Comparison of ENCODE assay signal across 8 cellular contexts in the genomic region with DNA sequence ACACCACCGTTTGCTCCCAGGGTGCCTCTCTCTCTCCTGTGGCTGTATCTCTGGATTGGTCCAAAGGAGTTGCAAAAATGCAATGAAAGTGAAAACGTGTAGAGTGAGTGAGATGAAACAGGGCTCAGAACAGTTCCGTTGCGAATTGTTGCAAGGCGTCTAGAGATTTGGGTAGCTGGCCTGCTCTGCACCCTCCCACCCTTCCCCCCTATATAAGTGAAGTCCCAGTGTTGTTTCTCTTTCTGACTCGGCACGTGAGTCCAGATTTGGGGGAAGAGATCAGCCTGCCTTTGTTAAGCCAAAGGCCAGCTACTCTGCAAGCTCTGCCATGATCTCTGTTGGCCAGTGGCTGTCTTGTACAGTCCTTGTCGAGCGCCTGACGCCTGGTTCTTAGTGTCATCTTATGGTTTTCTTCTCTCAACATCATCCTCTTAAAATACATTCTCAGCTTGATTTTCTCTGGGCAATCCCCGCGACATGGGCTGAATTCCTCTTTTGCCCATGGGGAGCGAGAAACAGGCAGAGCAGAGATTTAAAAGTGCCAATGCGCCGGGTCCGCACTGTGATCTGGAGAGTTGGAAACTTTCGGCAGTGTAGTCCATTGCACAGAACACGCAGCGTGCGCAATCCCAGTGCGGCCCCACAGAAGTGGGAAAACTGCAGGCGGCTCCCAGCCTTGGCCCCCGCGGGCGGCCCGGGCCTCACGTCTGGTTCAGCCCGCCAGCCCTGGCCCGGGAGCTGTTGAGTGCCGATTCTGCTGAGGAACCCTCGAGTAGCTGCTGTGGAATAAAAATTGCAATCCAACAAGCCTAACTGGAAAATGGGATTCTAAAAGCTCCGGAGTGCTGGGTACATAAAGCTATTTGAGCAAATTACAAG. TPM values are rescaled to one million over a fixed set of nuclear protein-coding genes. Genes with fewer than 3 reads are reported as not detected.
DNase-seq lines count a peak whose midpoint lies in the region; ATAC-seq and TF ChIP-seq lines count a peak whose summit lies in the region.

No MANE protein-coding gene starts in this region.

- H3K4me1 ChIP-seq in endodermal cell (ENCODE audit: control insufficient read depth, insufficient read depth, low read length) (peaks cover 8% of the 10 kb centered on the region), mesendoderm (ENCODE audit: control insufficient read depth, low read depth, low read length) (peaks cover 2% of the 10 kb centered on the region), thymus (ENCODE audit: control insufficient read depth, insufficient read depth, low read length) (no peaks in the 10 kb centered on the region), SK-N-SH (ENCODE audit: control insufficient read depth in 1 of 2, insufficient read depth in 2 of 2, low read depth in 1 of 2, low read length in 1 of 2) (peaks cover 8 to 11% of the 10 kb centered on the region in 2 experiments; a peak in 2 of 4 replicates)

- H3K4ac ChIP-seq in mesendoderm (ENCODE audit: low read depth, low read length), result no peak overlapping the region

- no peaks in the 10 kb centered on the region for H3K9me2 ChIP-seq in SK-N-SH

- H3K4me1 Mint-ChIP-seq in endodermal cell, result peaks cover 39% of the 10 kb centered on the region

- H3K79me2 ChIP-seq in mesendoderm (ENCODE audit: control insufficient read depth, insufficient read depth, low read length) (no peaks in the 10 kb centered on the region), SK-N-SH (ENCODE audit: insufficient read depth) (peaks cover 48% of the 10 kb centered on the region)

- TF ChIP-seq RAD21 in Ishikawa (IDR thresholded peaks at IDR 0.05; ENCODE audit: low read depth) (no peak), SK-N-SH (IDR thresholded peaks at IDR 0.05; ENCODE audit: low read length) (no peak)

- no peak overlapping the region for H2BK120ac ChIP-seq in mesendoderm (ENCODE audit: low read depth, low read length)

- no peak overlapping the region for H3K9ac ChIP-seq in endodermal cell (ENCODE audit: extremely low read depth, low read length, poor library complexity, severe bottlenecking)
- no peak overlapping the region for H3K9ac ChIP-seq in mesendoderm (ENCODE audit: low read length)
- no peak overlapping the region for H3K9ac ChIP-seq in SK-N-SH

- 17 to 25% methylated on average over 16 to 32 of the region's 32 CpGs for WGBS in endodermal cell (ENCODE audit: insufficient coverage in 1 of 2, insufficient read length in 1 of 2), 2 experiments
- WGBS in mesendoderm (ENCODE audit: extremely low coverage, insufficient coverage, low lambda C conversion rate), result no CpG with 5 or more reads among the region's 32 CpGs
- 69% methylated on average over 32 of the region's 32 CpGs for WGBS in thymus
- 91% methylated on average over 32 of the region's 32 CpGs for WGBS in SK-N-SH (ENCODE audit: low lambda C conversion rate)

- peaks cover 7% of the 10 kb centered on the region for H3F3A ChIP-seq in SK-N-SH (replicated peaks; ENCODE audit: insufficient read depth)

- CTCF ChIA-PET in SK-N-SH (lab: Yijun Ruan, JAX), result interaction anchor here (0.6 kb wide), 1 partner anchor 110 kb away, joined by 3 read pairs; no protein-coding TSS in a partner anchor

- H4K8ac ChIP-seq in mesendoderm (ENCODE audit: low read depth, low read length), result no peak overlapping the region

- no peaks in the 10 kb centered on the region for H3K9me3 Mint-ChIP-seq in endodermal cell

- no peak overlapping the region for H3K4me2 ChIP-seq in mesendoderm (ENCODE audit: low read length)
- no peak overlapping the region for H3K4me2 ChIP-seq in SK-N-SH

- no peak for TF ChIP-seq EP300 in Ishikawa (IDR thresholded peaks at IDR 0.05; ENCODE audit: borderline replicate concordance)
- no peak for TF ChIP-seq EP300 in SK-N-SH (IDR thresholded peaks at IDR 0.05; ENCODE audit: borderline replicate concordance in 1 of 2, low read depth in 1 of 2, low read length in 1 of 2)

- no peak overlapping the region for H3K56ac ChIP-seq in mesendoderm (ENCODE audit: low read length)

- H3K27me3 Mint-ChIP-seq in endodermal cell (ENCODE audit: insufficient read depth), result peaks cover 97% of the 10 kb centered on the region

- peaks cover 90% of the 10 kb centered on the region for H3K27me3 ChIP-seq in endodermal cell (ENCODE audit: control insufficient read depth, insufficient read depth, low read length, poor library complexity, severe bottlenecking)
- H3K27me3 ChIP-seq in mesendoderm (ENCODE audit: insufficient read depth, low read length, poor library complexity), result peaks cover 49% of the 10 kb centered on the region
- peaks cover 55% of the 10 kb centered on the region for H3K27me3 ChIP-seq in thymus (ENCODE audit: control insufficient read depth, insufficient read depth)
- H3K27me3 ChIP-seq in SK-N-SH (ENCODE audit: insufficient read depth), result no peaks in the 10 kb centered on the region

- no peak overlapping the region for H2AK5ac ChIP-seq in mesendoderm (ENCODE audit: low read length)

- H3K4me3 Mint-ChIP-seq in endodermal cell, result peak overlapping the region; percentile 18

- H2AFZ ChIP-seq in SK-N-SH (ENCODE audit: low read depth), result no peak overlapping the region

- H3K18ac ChIP-seq in mesendoderm (ENCODE audit: low read length), result no peak overlapping the region

- no peak overlapping the region for H3K4me3 ChIP-seq in endodermal cell (ENCODE audit: low read length)
- no peak overlapping the region for H3K4me3 ChIP-seq in mesendoderm (ENCODE audit: low read length)
- H3K4me3 ChIP-seq in thymus (ENCODE audit: low read length), result no peak overlapping the region
- H3K4me3 ChIP-seq in SK-N-SH (ENCODE audit: low read depth in 2 of 2, low read length in 1 of 2), result no peak overlapping the region

- no peaks in the 10 kb centered on the region; the same call in 1 of the 2 replicates for H4K20me1 ChIP-seq in SK-N-SH (ENCODE audit: insufficient read depth)

- no peak for TF ChIP-seq CTCF in endodermal cell (conservative IDR thresholded peaks at IDR 0.05)
- TF ChIP-seq CTCF in SK-N-SH (IDR thresholded peaks at IDR 0.05), result no peak

- H3K9me3 ChIP-seq in endodermal cell (ENCODE audit: control insufficient read depth, low read length), result no peaks in the 10 kb centered on the region
- no peaks in the 10 kb centered on the region for H3K9me3 ChIP-seq in thymus (ENCODE audit: control insufficient read depth)
- no peaks in the 10 kb centered on the region for H3K9me3 ChIP-seq in SK-N-SH

- DNase-seq in endodermal cell, result no peak
- DNase-seq in mesendoderm, result peak; percentile 30
- no peak for DNase-seq in SK-N-SH
- DNase-seq in T-helper 1 cell, result no peak

- no peak overlapping the region for H4K5ac ChIP-seq in mesendoderm (ENCODE audit: low read length)

- POLR2A ChIA-PET in SK-N-SH (lab: Yijun Ruan, JAX), result interaction anchor here (0.6 kb wide), 1 partner anchor 1610 kb away, joined by 3 read pairs; no protein-coding TSS in a partner anchor

- H3K27ac ChIP-seq in endodermal cell (ENCODE audit: low read depth, low read length), result no peak overlapping the region
- H3K27ac ChIP-seq in mesendoderm (ENCODE audit: low read depth, low read length), result no peak overlapping the region
- H3K27ac ChIP-seq in thymus (ENCODE audit: low read depth), result peak overlapping the region; percentile 61
- H3K27ac ChIP-seq in SK-N-SH (ENCODE audit: low read depth in 2 of 2, low read length in 1 of 2), result no peak overlapping the region

- no peaks in the 10 kb centered on the region for H3K79me1 ChIP-seq in mesendoderm (ENCODE audit: low read length)

- H3K23ac ChIP-seq in mesendoderm (ENCODE audit: low read length), result no peak overlapping the region

- H2BK15ac ChIP-seq in mesendoderm (replicated peaks; ENCODE audit: low read depth), result no peak overlapping the region

- no peak overlapping the region for H2BK5ac ChIP-seq in mesendoderm (ENCODE audit: low read length)

- ATAC-seq in HG03442 (IDR thresholded peaks at IDR 0.05; ENCODE audit: unreplicated experiment), result no peak
- no peak for ATAC-seq in GM18870 (IDR thresholded peaks at IDR 0.05; ENCODE audit: unreplicated experiment)

- H3K36me3 Mint-ChIP-seq in endodermal cell (ENCODE audit: low read depth), result no peaks in the 10 kb centered on the region

- no peak overlapping the region for H3K27ac Mint-ChIP-seq in endodermal cell

- H3K36me3 ChIP-seq in endodermal cell (ENCODE audit: control insufficient read depth, insufficient read depth, low read length), result no peaks in the 10 kb centered on the region
- no peaks in the 10 kb centered on the region for H3K36me3 ChIP-seq in mesendoderm (ENCODE audit: control insufficient read depth, insufficient read depth, low read length)
- no peaks in the 10 kb centered on the region for H3K36me3 ChIP-seq in thymus (ENCODE audit: control insufficient read depth, insufficient read depth)
- peaks cover 64 to 92% of the 10 kb centered on the region in 2 experiments for H3K36me3 ChIP-seq in SK-N-SH (replicated peaks in 1 of 2; ENCODE audit: control insufficient read depth in 1 of 2, insufficient read depth in 2 of 2, low read length in 1 of 2)

TF ChIP-seq in Ishikawa, 13 proteins besides CTCF, POLR2A, EP300 and RAD21 (continues in another document):
- no peak for TF ChIP-seq CEBPB (IDR thresholded peaks at IDR 0.05)
- TF ChIP-seq TCF12 (IDR thresholded peaks at IDR 0.05; ENCODE audit: low read depth), result no peak

TF ChIP-seq in SK-N-SH, 30 proteins besides CTCF, POLR2A, EP300 and RAD21 (continues in another document):
- no peak for TF ChIP-seq YY1 (IDR thresholded peaks at IDR 0.05; ENCODE audit: low read depth)
- TF ChIP-seq TEAD4 (IDR thresholded peaks at IDR 0.05; ENCODE audit: borderline replicate concordance, insufficient read depth), result no peak
- TF ChIP-seq RXRA (IDR thresholded peaks at IDR 0.05; ENCODE audit: borderline replicate concordance, low read depth), result no peak
- TF ChIP-seq NFIC (IDR thresholded peaks at IDR 0.05; ENCODE audit: borderline replicate concordance), result no peak
- no peak for TF ChIP-seq GATA2 (CRISPR knock-in tag; IDR thresholded peaks at IDR 0.05)
- TF ChIP-seq, protein P1, sequence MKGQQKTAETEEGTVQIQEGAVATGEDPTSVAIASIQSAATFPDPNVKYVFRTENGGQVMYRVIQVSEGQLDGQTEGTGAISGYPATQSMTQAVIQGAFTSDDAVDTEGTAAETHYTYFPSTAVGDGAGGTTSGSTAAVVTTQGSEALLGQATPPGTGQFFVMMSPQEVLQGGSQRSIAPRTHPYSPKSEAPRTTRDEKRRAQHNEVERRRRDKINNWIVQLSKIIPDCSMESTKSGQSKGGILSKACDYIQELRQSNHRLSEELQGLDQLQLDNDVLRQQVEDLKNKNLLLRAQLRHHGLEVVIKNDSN (IDR thresholded peaks at IDR 0.05; ENCODE audit: borderline replicate concordance, low read depth), result no peak

RNA-seq across cellular contexts. Expression of a gene that starts 9.3 kb away (rescaled TPM):
- 1 to 10 TPM; 1.8 to 2.3 TPM for total RNA-seq in endodermal cell
- polyA plus RNA-seq in endodermal cell (2013, experiment 1 of 2), result 80.5 TPM
- 81.9 TPM for polyA plus RNA-seq in endodermal cell (2013, experiment 2 of 2)
- 0.25 TPM for polyA plus RNA-seq in mesendoderm (2013, experiment 1 of 2)
- polyA plus RNA-seq in mesendoderm (2013, experiment 2 of 2), result 0.10 TPM
- 15.5 TPM for polyA plus RNA-seq in thymus
- 16.9 and 21.8 TPM in 2 replicates for polyA plus RNA-seq in SK-N-SH (2012; rRNA removed)
- 10.7 and 11.9 TPM in 2 replicates for polyA plus RNA-seq in SK-N-SH (2012; cell fraction: cytosol; rRNA removed)
- polyA plus RNA-seq in SK-N-SH (2012; cell fraction: nucleus; rRNA removed), result 30.1 and 60.1 TPM in 2 replicates
